Comparison of ENCODE assay signal across 10 cellular contexts in genomic region chr16:55655709-55656694, GRCh38. TPM values are rescaled to one million over a fixed set of nuclear protein-coding genes. Genes with fewer than 3 reads are reported as not detected.
A peak's percentile ranks its signal among the peaks of the same experiment; 100 is the strongest.
DNase-seq lines count a peak whose midpoint lies in the region; ATAC-seq and TF ChIP-seq lines count a peak whose summit lies in the region.
"Had no signal": no experiment of that assay in that cellular context is flagged by ENCODE, and none has a peak within 500 bp of the region (broad histone marks: within the 10 kb centered on the region; RNA-seq: fewer than 3 reads in every experiment).

Gene SLC6A2 (plus strand): TSS chr16:55655988. CDS start chr16:55656695, 707 bp downstream.

- H3K9ac ChIP-seq in parathyroid adenoma = no peak within 1 kb of the TSS

- H3K27me3 ChIP-seq in GM06990 (replicated peaks; ENCODE audit: control insufficient read depth, insufficient read depth, low read length) (no peaks in the 10 kb centered on the region), adrenal gland (peaks cover 33% of the 10 kb centered on the region), left ventricle myocardium inferior (ENCODE audit: low read depth) (peaks cover 87% of the 10 kb centered on the region), parathyroid adenoma (ENCODE audit: control insufficient read depth, insufficient read depth, low read length) (no peaks in the 10 kb centered on the region)

- TF ChIP-seq CTCF in GM06990 (IDR thresholded peaks at IDR 0.05; ENCODE audit: insufficient read depth, low read length, poor library complexity, severe bottlenecking) (no peak), adrenal gland (IDR thresholded peaks at IDR 0.05) (peak in 2 of 6 experiments; percentile 7 to 16), left ventricle myocardium inferior (IDR thresholded peaks at IDR 0.05; ENCODE audit: borderline replicate concordance) (peak; percentile 41), parathyroid adenoma (IDR thresholded peaks at IDR 0.05) (no peak)

- H3K27ac ChIP-seq in adrenal gland = no peak within 1 kb of the TSS
- no peak within 1 kb of the TSS for H3K27ac ChIP-seq in left ventricle myocardium inferior (replicated peaks)
- H3K27ac ChIP-seq in parathyroid adenoma = no peak within 1 kb of the TSS

- H3K4me2 ChIP-seq in parathyroid adenoma (ENCODE audit: low read length) = peak within 1 kb of the TSS; percentile 26

- H3K9me3 ChIP-seq in adrenal gland (replicated peaks in 1 of 3) (no peaks in the 10 kb centered on the region), left ventricle myocardium inferior (replicated peaks) (no peaks in the 10 kb centered on the region), parathyroid adenoma (ENCODE audit: control insufficient read depth, low read length) (no peaks in the 10 kb centered on the region)

- TF ChIP-seq POLR2A in adrenal gland (IDR thresholded peaks at IDR 0.05) = peak in 1 of 2 donors; percentile 36

- no peak within 1 kb of the TSS for H3K4me3 ChIP-seq in GM06990 (replicated peaks; ENCODE audit: low read depth, low read length)
- peak within 1 kb of the TSS in 1 of 4 donors; percentile 36 for H3K4me3 ChIP-seq in adrenal gland
- peak within 1 kb of the TSS; percentile 57 for H3K4me3 ChIP-seq in left ventricle myocardium inferior
- no peak within 1 kb of the TSS for H3K4me3 ChIP-seq in parathyroid adenoma (ENCODE audit: low read depth, low read length)

- no peaks in the 10 kb centered on the region for H3K79me2 ChIP-seq in parathyroid adenoma

- peak; percentile 11 for DNase-seq in GM06990 (ENCODE audit: extremely low read depth, insufficient read length)
- peak in 4 of 7 donors; percentile 29 to 88 (median 38) for DNase-seq in adrenal gland
- DNase-seq in left ventricle myocardium inferior = peak; percentile 29
- DNase-seq in NCI-H510A treated with DMSO at 0.1 percent for 48 hours (lab: John Stamatoyannopoulos, UW) = no peak
- DNase-seq in activated naive CD4-positive, alpha-beta T cell treated with anti-CD3 and anti-CD28 coated beads, Interleukin-2, amount 50 U/mL, for 16 hours = no peak
- no peak for DNase-seq in stimulated activated CD4-positive, alpha-beta T cell treated with anti-CD3 and anti-CD28 coated beads, Interleukin-15, amount 100 ng/mL, for 24 hours
- DNase-seq: CD8-positive, alpha-beta memory T cell; NCI-H2107 had no signal

- WGBS in adrenal gland, 4 donors = 0 to 2% (median 1%) methylated on average over 7 to 90 of the region's 90 CpGs

- H3K36me3 ChIP-seq in GM06990 (ENCODE audit: control insufficient read depth, insufficient read depth, low read length) (no peaks in the 10 kb centered on the region), adrenal gland (replicated peaks in 1 of 2) (no peaks in the 10 kb centered on the region), left ventricle myocardium inferior (no peaks in the 10 kb centered on the region), parathyroid adenoma (ENCODE audit: control insufficient read depth, insufficient read depth, low read length) (no peaks in the 10 kb centered on the region)

- intact Hi-C loops in adrenal gland (cut with DNase I) = no loop called here
- intact Hi-C loops in left ventricle myocardium inferior (cut with micrococcal nuclease) = no loop called here

- H2AFZ ChIP-seq in parathyroid adenoma = no peak within 1 kb of the TSS

- H3K4me1 ChIP-seq in adrenal gland (replicated peaks in 1 of 2) = peaks cover 0 to 2% of the 10 kb centered on the region in 2 donors
- H3K4me1 ChIP-seq in left ventricle myocardium inferior = peaks cover 16% of the 10 kb centered on the region
- no peaks in the 10 kb centered on the region for H3K4me1 ChIP-seq in parathyroid adenoma

- ATAC-seq in GM21447 (IDR thresholded peaks at IDR 0.05; ENCODE audit: unreplicated experiment) = no peak

RNA-seq across cellular contexts. Expression of gene SLC6A2, which starts in this region (rescaled TPM):
- total RNA-seq in adrenal gland (10 to 100 TPM in 4 of 8 donors, 1 to 10 TPM in 2, under 1 TPM in 2; 0.26 to 32.8 (median 7.9) TPM), left ventricle myocardium inferior (not detected)
- polyA plus RNA-seq in adrenal gland = 10 to 100 TPM in 2 of 3 donors, 1 to 10 TPM in 1; 1.6 to 12.5 (median 12.4) TPM
- total RNA-seq: CD8-positive, alpha-beta memory T cell had no signal
- polyA plus RNA-seq: CD8-positive, alpha-beta memory T cell had no signal

Comparison
In these comparisons a context has a peak if more than half of its experiments do, and no peak if none do; other contexts are left out.
1. Peak in DNase-seq and H3K4me3 ChIP-seq in left ventricle myocardium inferior; RNA of the gene not detected or under 1 TPM.
2. DNase-seq: peak in GM06990 (single experiment) and adrenal gland (4 of 7); none in NCI-H510A treated with DMSO at 0.1 percent for 48 hours (single experiment), activated naive CD4-positive, alpha-beta T cell treated with anti-CD3 and anti-CD28 coated beads, Interleukin-2, amount 50 U/mL, for 16 hours (single experiment) and stimulated activated CD4-positive, alpha-beta T cell treated with anti-CD3 and anti-CD28 coated beads, Interleukin-15, amount 100 ng/mL, for 24 hours (single experiment).